ENCODE assay signal across 10 cellular contexts in the genomic region with DNA sequence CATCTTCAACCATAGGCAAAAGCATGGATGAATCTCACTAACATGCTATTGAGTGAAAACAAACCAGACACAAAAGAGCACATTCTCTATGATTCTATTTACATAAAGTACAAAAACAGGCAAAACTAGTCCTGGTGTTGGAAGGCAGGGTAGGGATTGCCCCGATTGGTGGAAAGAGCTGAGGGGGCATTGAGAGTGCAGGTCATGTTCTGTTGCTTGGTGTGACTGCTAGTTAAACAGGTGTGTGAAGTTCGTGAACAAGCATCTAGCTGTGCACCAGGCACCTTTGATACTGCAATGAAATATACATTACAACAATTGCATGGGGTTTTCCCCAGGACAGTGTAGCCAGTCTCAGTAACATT. TPM values are rescaled to one million over a fixed set of nuclear protein-coding genes. Genes with fewer than 3 reads are reported as not detected.
A peak's percentile ranks its signal among the peaks of the same experiment; 100 is the strongest.
DNase-seq lines count a peak whose midpoint lies in the region; ATAC-seq, FAIRE-seq and TF ChIP-seq lines count a peak whose summit lies in the region.
"Had no signal": no experiment of that assay in that cellular context is flagged by ENCODE, and none has a peak within 500 bp of the region (broad histone marks: within the 10 kb centered on the region; RNA-seq: fewer than 3 reads in every experiment).

No MANE protein-coding gene starts in this region.

- H3K36me3 ChIP-seq in keratinocyte (ENCODE audit: control insufficient read depth in 2 of 2, extremely low read depth in 1 of 2, insufficient read depth in 2 of 2, low read length in 2 of 2), result no peaks in the 10 kb centered on the region

- H3K4me3 ChIP-seq in HFF-Myc (replicated peaks; ENCODE audit: low read depth, low read length) (peak overlapping the region; percentile 49), keratinocyte (ENCODE audit: control insufficient read depth in 2 of 3, extremely low read depth in 1 of 3, insufficient read depth in 2 of 3, low read depth in 1 of 3, low read length in 3 of 3) (peak overlapping the region; percentile 49 to 59 (median 56)), skin epidermis (peak overlapping the region in 6 of 7 experiments; percentile 51 to 62 (median 59))

- H3K4me2 ChIP-seq in keratinocyte (ENCODE audit: control insufficient read depth, extremely low read depth, insufficient read depth, low read depth, low read length), result peak overlapping the region; percentile 81

- no peak for ATAC-seq in GM18519 (IDR thresholded peaks at IDR 0.05; ENCODE audit: low FRiP score, unreplicated experiment)

- peak overlapping the region; percentile 74 to 86 (median 78) for H3K4me3 Mint-ChIP-seq in brain
- H3K4me3 Mint-ChIP-seq: activated naive CD8-positive, alpha-beta T cell had no signal

- peaks cover 37% of the 10 kb centered on the region for H3K4me1 Mint-ChIP-seq in brain

- no peaks in the 10 kb centered on the region for H3K9me3 ChIP-seq in keratinocyte (ENCODE audit: control insufficient read depth, low read depth, low read length)

- H4K20me1 ChIP-seq in keratinocyte (ENCODE audit: control insufficient read depth, extremely low read depth, insufficient read depth, low read length), result no peaks in the 10 kb centered on the region

- peaks cover 16% of the 10 kb centered on the region for H3K4me1 ChIP-seq in keratinocyte (ENCODE audit: control insufficient read depth, extremely low read depth, insufficient read depth, low read length)

- H3K9ac ChIP-seq in keratinocyte (ENCODE audit: control insufficient read depth, extremely low read depth, insufficient read depth, low read length), result peak overlapping the region; percentile 71

- H3K79me2 ChIP-seq in keratinocyte (ENCODE audit: control insufficient read depth, insufficient read depth, low read length), result no peaks in the 10 kb centered on the region

- no peaks in the 10 kb centered on the region for H3K36me3 Mint-ChIP-seq in brain
- H3K36me3 Mint-ChIP-seq: activated naive CD8-positive, alpha-beta T cell had no signal

- H3K27ac ChIP-seq in keratinocyte (ENCODE audit: control insufficient read depth, insufficient read depth, low read length) (no peak overlapping the region), skin epidermis (peak overlapping the region in 12 of 21 experiments; percentile 65 to 88 (median 84))

- H3K9me3 Mint-ChIP-seq in brain, result peaks cover 0 to 3% (median 0%) of the 10 kb centered on the region in 5 experiments

- peak overlapping the region; percentile 85 for H2AFZ ChIP-seq in keratinocyte (ENCODE audit: control insufficient read depth, low read length)

- DNase-seq in HFF-Myc (ENCODE audit: extremely low read depth, low read depth) (no peak), keratinocyte (ENCODE audit: low read depth, low spot score) (no peak), H54 (ENCODE audit: insufficient read length, low spot score) (no peak), LoVo (ENCODE audit: low spot score) (no peak), KG1 (lab: John Stamatoyannopoulos, UW) (no peak)
- DNase-seq: stimulated activated CD8-positive, alpha-beta memory T cell treated with anti-CD3 and anti-CD28 coated beads, Interleukin-4, amount 100 ng/mL, for 48 hours had no signal

- peak overlapping the region in 1 of 5 experiments; percentile 29 for H3K27ac Mint-ChIP-seq in brain
- H3K27ac Mint-ChIP-seq: activated naive CD8-positive, alpha-beta T cell had no signal

- TF ChIP-seq POLR2A in H54 (IDR thresholded peaks at IDR 0.05; ENCODE audit: low read depth, low read length), result no peak

- H3K27me3 Mint-ChIP-seq in brain, result peaks cover 63% of the 10 kb centered on the region

- H3K27me3 ChIP-seq in keratinocyte (ENCODE audit: control insufficient read depth, extremely low read depth, insufficient read depth, low read length), result peaks cover 6% of the 10 kb centered on the region

- H3K9me1 ChIP-seq in keratinocyte (ENCODE audit: control insufficient read depth, extremely low read depth, insufficient read depth, low read length), result no peaks in the 10 kb centered on the region

- FAIRE-seq in keratinocyte (lab: Jason Lieb, UNC), result no peak
- FAIRE-seq in H54 (lab: Jason Lieb, UNC), result no peak

- TF ChIP-seq CTCF in HFF-Myc (IDR thresholded peaks at IDR 0.05; ENCODE audit: low read depth, low read length, missing control alignments) (no peak), brain (conservative IDR thresholded peaks at IDR 0.05) (no peak), keratinocyte (optimal IDR thresholded peaks at IDR 0.05 in 1 of 3, IDR thresholded peaks at IDR 0.05 in 1 of 3, conservative IDR thresholded peaks at IDR 0.05 in 1 of 3; ENCODE audit: extremely low read depth in 1 of 3, insufficient read depth in 2 of 3, low read length in 3 of 3) (no peak)

- dilution Hi-C loops in keratinocyte (cut with MboI; ENCODE audit: extremely low pct_ligation_motif_present, low sequenced_read_pairs), result no loop called here

RNA-seq across cellular contexts. Expression of a gene that starts 26.3 kb away (rescaled TPM):
- 3.8 TPM for polyA plus RNA-seq in brain (ENCODE audit: insufficient read depth, low read depth, low replicate concordance)
- 2.6 to 3.2 TPM (median 3.1 TPM) in 3 replicates for polyA plus RNA-seq in keratinocyte
- polyA plus RNA-seq in keratinocyte (2011; ENCODE audit: low read depth), result 5.1 TPM
- 2.9 and 4.1 TPM in 2 replicates for polyA plus RNA-seq in keratinocyte (2011; cell fraction: cytosol; rRNA removed)
- 4.0 and 4.3 TPM in 2 replicates for polyA plus RNA-seq in keratinocyte (2011; cell fraction: nucleus; rRNA removed)
- 2.5 and 4.8 TPM in 2 replicates for polyA plus RNA-seq in keratinocyte (2012; ENCODE audit: low replicate concordance)
- 5.7 to 9.7 TPM (median 5.8 TPM) in 3 replicates for polyA minus RNA-seq in keratinocyte
- 2.3 TPM for polyA minus RNA-seq in keratinocyte (2011; cell fraction: cytosol; rRNA and poly(A)+ RNA removed)
- polyA minus RNA-seq in keratinocyte (2011; cell fraction: nucleus; rRNA and poly(A)+ RNA removed), result 6.9 and 9.1 TPM in 2 replicates
